ENCODE assay signal across 16 cellular contexts in the genomic region with DNA sequence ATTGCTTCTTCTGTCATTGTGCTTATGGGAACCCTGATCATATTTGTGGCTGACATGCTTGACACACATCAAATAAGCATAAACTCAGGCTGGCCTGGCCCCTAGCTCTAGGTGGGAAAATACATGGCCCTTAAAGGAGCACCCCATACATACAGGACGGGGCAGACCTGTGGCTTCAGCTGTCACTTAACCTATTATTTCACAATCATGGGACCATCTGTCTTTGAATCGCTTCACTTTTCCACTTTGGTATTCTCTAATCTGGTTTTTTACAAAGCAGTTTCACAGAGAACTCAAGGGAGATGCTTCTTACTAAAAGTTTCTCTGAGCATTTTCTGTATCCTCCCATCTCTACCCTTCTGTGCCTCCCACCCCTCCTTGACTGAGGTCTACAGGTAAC. TPM values are rescaled to one million over a fixed set of nuclear protein-coding genes. Genes with fewer than 3 reads are reported as not detected.
DNase-seq lines count a peak whose midpoint lies in the region; ATAC-seq, FAIRE-seq and TF ChIP-seq lines count a peak whose summit lies in the region.
"Had no signal": no experiment of that assay in that cellular context is flagged by ENCODE, and none has a peak within 500 bp of the region (broad histone marks: within the 10 kb centered on the region; RNA-seq: fewer than 3 reads in every experiment).

No MANE protein-coding gene starts in this region.

- TF ChIP-seq EP300 in HepG2 (IDR thresholded peaks at IDR 0.05; ENCODE audit: low read depth in 2 of 2, low read length in 2 of 2) (no peak), HepG2 (CRISPR knock-in tag; IDR thresholded peaks at IDR 0.05; ENCODE audit: borderline replicate concordance) (no peak)

- WGBS in HepG2 (ENCODE audit: low lambda C conversion rate): 98% methylated on average over 2 of the region's 2 CpGs
- 93% methylated on average over 2 of the region's 2 CpGs for WGBS in right lobe of liver (ENCODE audit: insufficient coverage, low coverage, low lambda C conversion rate, missing lambda C conversion rate)

- H3K27ac ChIP-seq in HepG2 (ENCODE audit: extremely low read length, insufficient read depth, low read length): no peak overlapping the region
- no peak overlapping the region for H3K27ac ChIP-seq in right lobe of liver
- H3K27ac ChIP-seq: 22Rv1 had no signal

- peak; percentile 16 for DNase-seq in DMS 273 (lab: John Stamatoyannopoulos, UW; ENCODE audit: unreplicated experiment)
- no peak for DNase-seq in DMS 273 treated with DMSO at 0.1 percent for 48 hours (lab: John Stamatoyannopoulos, UW)
- DNase-seq in HepG2 (ENCODE audit: low spot score): no peak
- DNase-seq in right lobe of liver: no peak
- DNase-seq in WTC11 (ENCODE audit: low spot score): no peak
- no peak for DNase-seq in stimulated activated naive CD4-positive, alpha-beta T cell treated with Interleukin-2 at 50 U/mL for 16 hours (lab: John Stamatoyannopoulos, UW)
- DNase-seq in OCI-M1 (lab: John Stamatoyannopoulos, UW): no peak
- DNase-seq: CD4-positive, CD25-positive, alpha-beta regulatory T cell; DMS153; DMS79 treated with DMSO at 0.1 percent for 48 hours; EL; GOT3 had no signal

- H3K36me3 Mint-ChIP-seq in WTC11: peaks cover 31% of the 10 kb centered on the region
- H3K36me3 Mint-ChIP-seq: CD4-positive, CD25-positive, alpha-beta regulatory T cell had no signal

- H3K4me3 Mint-ChIP-seq in WTC11: no peak overlapping the region
- H3K4me3 Mint-ChIP-seq: CD4-positive, CD25-positive, alpha-beta regulatory T cell had no signal

- ATAC-seq in HepG2 (no peak), right lobe of liver (no peak), WTC11 (no peak)

- H3K27me3 Mint-ChIP-seq in WTC11 (ENCODE audit: low read depth): no peaks in the 10 kb centered on the region
- H3K27me3 Mint-ChIP-seq: CD4-positive, CD25-positive, alpha-beta regulatory T cell had no signal

- H3K9me3 ChIP-seq in HepG2 (ENCODE audit: low read length) (no peaks in the 10 kb centered on the region), right lobe of liver (no peaks in the 10 kb centered on the region)
- H3K9me3 ChIP-seq: HAP-1 had no signal

- intact Hi-C loops in HepG2 (cut with micrococcal nuclease; ENCODE audit: unreplicated experiment) (no loop called here), right lobe of liver (cut with DNase I) (no loop called here)

- no peak for TF ChIP-seq CTCF in HepG2 (CRISPR knock-in tag; IDR thresholded peaks at IDR 0.05)
- no peak for TF ChIP-seq CTCF in right lobe of liver (IDR thresholded peaks at IDR 0.05)
- no peak for TF ChIP-seq CTCF in WTC11 (IDR thresholded peaks at IDR 0.05)

- no TSS peak for BruUV-seq in HepG2 (replicated peaks; lab: Mats Ljungman, UMichigan)

- H3K9me3 Mint-ChIP-seq in WTC11: no peaks in the 10 kb centered on the region

- no peak for TF ChIP-seq RAD21 in HepG2 (CRISPR knock-in tag; IDR thresholded peaks at IDR 0.05)

- no peak overlapping the region for H3K9ac ChIP-seq in HepG2 (ENCODE audit: insufficient read depth, low read depth, low read length)

- no peak for FAIRE-seq in HepG2 (lab: Jason Lieb, UNC)
- FAIRE-seq: G401.6, GM12891 had no signal

- CTCF ChIA-PET in HepG2 (lab: Yijun Ruan, JAX; ENCODE audit: low intra/inter-chr PET ratio, low total read pairs) (no interaction called here), WTC11 (lab: Charles Lee) (interaction anchor here (0.6 to 1.5 kb wide), 3 partner anchors 22 to 120 kb away, joined by 3 to 5 read pairs (median 3); no protein-coding TSS in a partner anchor)

- no peak overlapping the region for H3K4me2 ChIP-seq in HepG2 (ENCODE audit: low read depth, low read length)

- POLR2A ChIA-PET in HepG2 (lab: Yijun Ruan, JAX) (no interaction called here), WTC11 (lab: Charles Lee) (no interaction called here)

- TF ChIP-seq POLR2A in HepG2 (IDR thresholded peaks at IDR 0.05; ENCODE audit: insufficient read depth in 1 of 2, low read depth in 2 of 2, low read length in 2 of 2) (no peak), right lobe of liver (IDR thresholded peaks at IDR 0.05) (no peak)

- H2AFZ ChIP-seq in HepG2 (ENCODE audit: low read length): no peak overlapping the region

- H4K20me1 ChIP-seq in HepG2 (ENCODE audit: insufficient read depth, low read length): no peaks in the 10 kb centered on the region

- in situ Hi-C loops in HepG2 (cut with HindIII; ENCODE audit: extremely low pct_ligation_motif_present, low pct_unique_long_range_greater_than_20kb): no loop called here

- peaks cover 6% of the 10 kb centered on the region; the same call in 1 of the 2 replicates for H3K4me1 Mint-ChIP-seq in WTC11
- H3K4me1 Mint-ChIP-seq: CD4-positive, CD25-positive, alpha-beta regulatory T cell had no signal

- H3K27me3 ChIP-seq in HepG2 (ENCODE audit: control insufficient read depth in 1 of 2, insufficient read depth in 2 of 2, low read length in 2 of 2): no peaks in the 10 kb centered on the region; a peak in 1 of 5 replicates
- H3K27me3 ChIP-seq in right lobe of liver: no peaks in the 10 kb centered on the region

- H3K36me3 ChIP-seq in HepG2 (replicated peaks in 1 of 2; ENCODE audit: control insufficient read depth in 1 of 2, insufficient read depth in 2 of 2, low read length in 2 of 2) (peaks cover 9 to 63% of the 10 kb centered on the region in 2 experiments), right lobe of liver (peaks cover 0 to 23% (median 3%) of the 10 kb centered on the region in 4 donors)

- no peak overlapping the region for H3K4me3 ChIP-seq in HepG2 (replicated peaks in 1 of 3; ENCODE audit: insufficient read depth in 1 of 3, low read depth in 2 of 3, low read length in 3 of 3)
- no peak overlapping the region for H3K4me3 ChIP-seq in right lobe of liver
- H3K4me3 ChIP-seq: HAP-1 had no signal

- H3K79me2 ChIP-seq in HepG2 (ENCODE audit: insufficient read depth, low read length): no peaks in the 10 kb centered on the region

- peak overlapping the region; percentile 22; the same call in 1 of the 2 replicates for H3K27ac Mint-ChIP-seq in WTC11
- H3K27ac Mint-ChIP-seq: CD4-positive, CD25-positive, alpha-beta regulatory T cell had no signal

- no peaks in the 10 kb centered on the region for H3K4me1 ChIP-seq in HepG2 (ENCODE audit: insufficient read depth, low read length)
- H3K4me1 ChIP-seq in right lobe of liver: no peaks in the 10 kb centered on the region
- H3K4me1 ChIP-seq: HAP-1 had no signal

TF ChIP-seq in HepG2, 621 proteins besides CTCF, POLR2A, EP300 and RAD21:
- peak; percentile 46 for TF ChIP-seq CEBPB (IDR thresholded peaks at IDR 0.05; ENCODE audit: borderline replicate concordance, low read depth, low read length)
- no peak for TF ChIP-seq ZNF30 (CRISPR knock-in tag; IDR thresholded peaks at IDR 0.05)
- TF ChIP-seq, protein P1, sequence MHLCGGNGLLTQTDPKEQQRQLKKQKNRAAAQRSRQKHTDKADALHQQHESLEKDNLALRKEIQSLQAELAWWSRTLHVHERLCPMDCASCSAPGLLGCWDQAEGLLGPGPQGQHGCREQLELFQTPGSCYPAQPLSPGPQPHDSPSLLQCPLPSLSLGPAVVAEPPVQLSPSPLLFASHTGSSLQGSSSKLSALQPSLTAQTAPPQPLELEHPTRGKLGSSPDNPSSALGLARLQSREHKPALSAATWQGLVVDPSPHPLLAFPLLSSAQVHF (CRISPR knock-in tag; IDR thresholded peaks at IDR 0.05): no peak

TF ChIP-seq in WTC11, 78 proteins besides CTCF, POLR2A, EP300 and RAD21:
- TF ChIP-seq ZNF416 (CRISPR knock-in tag; IDR thresholded peaks at IDR 0.05): no peak
- no peak for TF ChIP-seq ZNF232 (CRISPR knock-in tag; IDR thresholded peaks at IDR 0.05)

RNA-seq across cellular contexts. Expression of gene LRRTM2, which starts 34.6 kb away (rescaled TPM):
- total RNA-seq in HepG2 (2016; rRNA removed; fragmentation: Illumina TruSeq; extraction: Trizol) (not detected in 2 replicates), right lobe of liver (under 1 TPM in 5 of 6 experiments, not detected in 1; 0.06 to 0.53 (median 0.17) TPM), WTC11 (2021) (not detected in 3 replicates)
- total RNA-seq in HepG2 (2016; cell fraction: cytosol; rRNA removed; fragmentation: Illumina TruSeq; extraction: Trizol; ENCODE audit: low read depth): not detected in 2 replicates
- not detected in 2 replicates for total RNA-seq in HepG2 (2016; cell fraction: insoluble cytoplasmic fraction; rRNA removed; fragmentation: Illumina TruSeq; extraction: Trizol)
- not detected in 2 replicates for total RNA-seq in HepG2 (2016; cell fraction: membrane; rRNA removed; fragmentation: Illumina TruSeq; extraction: Trizol)
- not detected in 2 replicates for total RNA-seq in HepG2 (2016; cell fraction: nucleus; rRNA removed; fragmentation: Illumina TruSeq; extraction: Trizol)
- polyA plus RNA-seq in HepG2 (2011; rRNA removed): not detected in 2 replicates
- polyA plus RNA-seq in HepG2 (2011; cell fraction: cytosol; rRNA removed): not detected in 2 replicates
- polyA plus RNA-seq in HepG2 (2011; cell fraction: nucleus; rRNA removed): not detected in 2 replicates
- polyA plus RNA-seq in HepG2 (2012): 0.03 and 0.08 TPM in 2 replicates
- not detected in 2 replicates for polyA plus RNA-seq in HepG2 (2016; cell fraction: cytosol; fragmentation: Illumina TruSeq; extraction: Trizol; ENCODE audit: low read depth)
- not detected in 2 replicates for polyA plus RNA-seq in HepG2 (2016; cell fraction: insoluble cytoplasmic fraction; fragmentation: Illumina TruSeq; extraction: Trizol; ENCODE audit: low read depth)
- not detected in 2 replicates for polyA plus RNA-seq in HepG2 (2016; cell fraction: membrane; fragmentation: Illumina TruSeq; extraction: Trizol; ENCODE audit: low read depth)
- polyA plus RNA-seq in HepG2 (2016; cell fraction: nucleus; fragmentation: Illumina TruSeq; extraction: Trizol; ENCODE audit: insufficient read depth, low read depth): not detected in 2 replicates
- polyA minus RNA-seq in HepG2 (2011; rRNA and poly(A)+ RNA removed; ENCODE audit: low replicate concordance): not detected in 2 replicates
- not detected in 2 replicates for polyA minus RNA-seq in HepG2 (2011; cell fraction: cytosol; rRNA and poly(A)+ RNA removed)
- not detected in 2 replicates for polyA minus RNA-seq in HepG2 (2011; cell fraction: nucleus; rRNA and poly(A)+ RNA removed)
- total RNA-seq: CD4-positive, CD25-positive, alpha-beta regulatory T cell had no signal
